8 cellular contexts compared by ENCODE assay signal in genomic region chr14:50397461-50398196, GRCh38. TPM values are rescaled to one million over a fixed set of nuclear protein-coding genes. Genes with fewer than 3 reads are reported as not detected.
DNase-seq lines count a peak whose midpoint lies in the region; ATAC-seq and TF ChIP-seq lines count a peak whose summit lies in the region.

No MANE protein-coding gene starts in this region.

- peak overlapping the region; percentile 86 for H3K4me3 ChIP-seq in lower lobe of right lung
- peak overlapping the region; percentile 41 to 92 (median 64) for H3K4me3 ChIP-seq in tibial nerve

- H3K4me1 Mint-ChIP-seq in chondrocyte (ENCODE audit: low read depth): peaks cover 56% of the 10 kb centered on the region

- no peaks in the 10 kb centered on the region for H3K9me3 Mint-ChIP-seq in chondrocyte (ENCODE audit: low read depth)

- no peaks in the 10 kb centered on the region for H3K9me3 ChIP-seq in ES-I3 (ENCODE audit: control insufficient read depth, insufficient read depth, low read length)
- H3K9me3 ChIP-seq in lower lobe of right lung: no peaks in the 10 kb centered on the region
- H3K9me3 ChIP-seq in tibial nerve: no peaks in the 10 kb centered on the region

- no peak for TF ChIP-seq POLR2A in tibial nerve (IDR thresholded peaks at IDR 0.05)

- H3K36me3 ChIP-seq in ES-I3 (ENCODE audit: insufficient read depth, low read length) (no peaks in the 10 kb centered on the region), lower lobe of right lung (no peaks in the 10 kb centered on the region), tibial nerve (peaks cover 0 to 7% (median 0%) of the 10 kb centered on the region in 3 donors)

- H3K27me3 Mint-ChIP-seq in chondrocyte (ENCODE audit: low read depth): no peaks in the 10 kb centered on the region

- 12 to 13% methylated on average over 9 of the region's 9 CpGs for WGBS in tibial nerve, 2 donors

- H3K4me1 ChIP-seq in ES-I3 (ENCODE audit: insufficient read depth, low read length) (peaks cover 3% of the 10 kb centered on the region; the same call in 1 of the 2 replicates), lower lobe of right lung (peaks cover 32% of the 10 kb centered on the region), tibial nerve (peaks cover 0 to 42% (median 15%) of the 10 kb centered on the region in 4 donors)

- DNase-seq in NCI-H460 (ENCODE audit: extremely low read depth, low read depth) (peak; percentile 21), chondrocyte (ENCODE audit: low spot score) (no peak), lower lobe of right lung (no peak), tibial nerve (ENCODE audit: low spot score in 2 of 2) (peak in 1 of 2 donors; percentile 13), NCI-H1048 (lab: John Stamatoyannopoulos, UW) (no peak)
- DNase-seq in stimulated activated naive CD4-positive, alpha-beta T cell treated with Interleukin-2 at 50 U/mL for 16 hours (lab: John Stamatoyannopoulos, UW): no peak

- peaks cover 3% of the 10 kb centered on the region for H3K36me3 Mint-ChIP-seq in chondrocyte (ENCODE audit: low read depth)

- peak overlapping the region; percentile 84 for H3K4me3 Mint-ChIP-seq in chondrocyte (ENCODE audit: unreplicated experiment)

- H3K27ac Mint-ChIP-seq in chondrocyte (ENCODE audit: unreplicated experiment): peak overlapping the region; percentile 93

- intact Hi-C loops in lower lobe of right lung (cut with DNase I): no loop called here

- peak overlapping the region; percentile 93 for H3K27ac ChIP-seq in lower lobe of right lung
- H3K27ac ChIP-seq in tibial nerve: peak overlapping the region in 3 of 4 donors; percentile 74 to 92 (median 80)

- peak; percentile 3 to 25 for ATAC-seq in lower lobe of right lung
- ATAC-seq in HG02798 (IDR thresholded peaks at IDR 0.05; ENCODE audit: poor library complexity, unreplicated experiment): no peak

- H3K9ac ChIP-seq in ES-I3 (ENCODE audit: low read depth, low read length): peak overlapping the region; percentile 73; the same call in 1 of the 2 replicates

- TF ChIP-seq EP300 in tibial nerve (IDR thresholded peaks at IDR 0.05): no peak

- H3K27me3 ChIP-seq in lower lobe of right lung (ENCODE audit: low read depth): no peaks in the 10 kb centered on the region
- H3K27me3 ChIP-seq in tibial nerve: no peaks in the 10 kb centered on the region

- TF ChIP-seq CTCF in chondrocyte (IDR thresholded peaks at IDR 0.05) (no peak), lower lobe of right lung (IDR thresholded peaks at IDR 0.05) (no peak), tibial nerve (IDR thresholded peaks at IDR 0.05) (no peak)

RNA-seq across cellular contexts. Expression of gene CDKL1, which starts 0.9 kb away (rescaled TPM):
- total RNA-seq in NCI-H460 (2014; rRNA removed; shearing (Covaris generic)): 65.5 and 157 TPM in 2 replicates
- polyA plus RNA-seq in NCI-H460 (2014; cell fraction: nucleus; rRNA removed): 8.0 and 17.2 TPM in 2 replicates
- total RNA-seq in chondrocyte (8.4 to 15.7 TPM (median 9.4 TPM) in 3 replicates), lower lobe of right lung (25.3 TPM), tibial nerve (10 to 100 TPM in 1 of 4 donors, 1 to 10 TPM in 3; 8.2 to 22.5 (median 9.5) TPM)
